In genomic region chr10:52365547-52366432, GRCh38 we compare ENCODE assay signal across 2 cellular contexts. TPM values are rescaled to one million over a fixed set of nuclear protein-coding genes. Genes with fewer than 3 reads are reported as not detected.
"Had no signal": no experiment of that assay in that cellular context is flagged by ENCODE, and none has a peak within 500 bp of the region (broad histone marks: within the 10 kb centered on the region; RNA-seq: fewer than 3 reads in every experiment).

No MANE protein-coding gene starts in this region.

RNA-seq across cellular contexts. Expression of gene DKK1, which starts 51.7 kb away (rescaled TPM):
- total RNA-seq: OCI-LY7, Right ventricle myocardium inferior had no signal
